Comparison of ENCODE assay signal across 5 cellular contexts in the genomic region with DNA sequence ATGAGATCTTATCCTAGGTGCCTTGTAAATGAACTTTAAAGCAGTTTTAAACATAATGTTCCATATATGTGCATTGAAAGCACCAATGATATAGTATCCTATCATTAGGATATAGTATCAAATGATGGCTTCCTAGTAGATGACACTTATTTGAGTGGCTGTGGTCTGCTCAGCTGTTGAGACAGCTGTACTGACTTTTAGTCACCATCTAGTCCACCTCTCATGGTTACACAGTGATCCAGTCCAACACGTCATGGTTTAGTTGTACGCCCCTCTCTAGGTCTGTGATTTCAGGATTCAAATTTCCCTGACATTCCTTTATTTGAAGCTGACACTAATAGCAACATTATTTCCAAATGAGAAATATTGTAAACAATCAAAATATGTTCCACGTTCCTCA.
"Had no signal": no experiment of that assay in that cellular context is flagged by ENCODE, and none has a peak within 500 bp of the region (broad histone marks: within the 10 kb centered on the region; RNA-seq: fewer than 3 reads in every experiment).

No MANE protein-coding gene starts in this region.

- DNase-seq: H9, HCEC 1CT had no signal

- H3K4me3 ChIP-seq: GM23338 had no signal

- H3K27ac Mint-ChIP-seq: GM23338, H9, IgD-negative memory B cell had no signal

- H2AFZ ChIP-seq: GM23338 had no signal

- H3K4me2 ChIP-seq: GM23338 had no signal

- H3K4me3 Mint-ChIP-seq: GM23338, H9, IgD-negative memory B cell had no signal

- H3K36me3 Mint-ChIP-seq: IgD-negative memory B cell had no signal

- H3K27ac ChIP-seq: HL-60 had no signal

- H3K4me1 Mint-ChIP-seq: GM23338, H9 had no signal
